13 cellular contexts compared by ENCODE assay signal in genomic region chr13:91111476-91112190, GRCh38.
"Had no signal": no experiment of that assay in that cellular context is flagged by ENCODE, and none has a peak within 500 bp of the region (broad histone marks: within the 10 kb centered on the region; RNA-seq: fewer than 3 reads in every experiment).

No MANE protein-coding gene starts in this region.

- H3K36me3 ChIP-seq: left lung, upper lobe of right lung had no signal

- H3K27me3 ChIP-seq: body of pancreas, left lung, upper lobe of right lung had no signal

- ATAC-seq: body of pancreas; esophagus mucosa; left lung; natural killer cell treated with Interleukin-12 subunit alpha and Interleukin-12 subunit beta and Interleukin-15 and Interleukin-18, amount 100 ng/mL, for 72 hours; stimulated activated naive CD8-positive, alpha-beta T cell treated with anti-CD3 and anti-CD28 coated beads, Interleukin-15, Interleukin-2, amounts not matched to agents 100 U/mL and 50 U/mL, for 24 hours; T-helper 17 cell; upper lobe of right lung had no signal

- DNase-seq: activated B cell treated with CpG ODN at 0.5 μM for 24 hours; activated CD4-positive, alpha-beta T cell treated with anti-CD3 and anti-CD28 coated beads, Interleukin-2, amount 10 ng/mL, durations not matched to agents 24 days and 14 days; activated CD8-positive, alpha-beta memory T cell treated with anti-CD3 and anti-CD28 coated beads for 24 hours; activated naive CD4-positive, alpha-beta T cell treated with anti-CD3 and anti-CD28 coated beads, Interleukin-2, amount 50 U/mL, for 16 hours; body of pancreas; immature natural killer cell; left lung; stimulated activated CD4-positive, alpha-beta T cell treated with anti-CD3 and anti-CD28 coated beads, Interleukin-12 subunit alpha, Interleukin-12 subunit beta, amount 100 ng/mL, for 4 hours; stimulated activated naive CD8-positive, alpha-beta T cell treated with anti-CD3 and anti-CD28 coated beads, Interleukin-15, Interleukin-2, amounts not matched to agents 100 U/mL and 50 U/mL, for 24 hours; T-helper 17 cell; upper lobe of right lung had no signal

- H3K4me3 ChIP-seq: body of pancreas, left lung, upper lobe of right lung had no signal
